Comparison of ENCODE assay signal across 2 cellular contexts in genomic region chr22:44269117-44269498, GRCh38.
TF ChIP-seq lines count a peak whose summit lies in the region.

No MANE protein-coding gene starts in this region.

TF ChIP-seq in IMR-90, 13 proteins besides CTCF, POLR2A, EP300 and RAD21:
- TF ChIP-seq SMC3 (IDR thresholded peaks at IDR 0.05; ENCODE audit: low read depth, low read length) (no peak), RFX5 (IDR thresholded peaks at IDR 0.05; ENCODE audit: low read depth, low read length) (no peak), ELK1 (IDR thresholded peaks at IDR 0.05; ENCODE audit: borderline replicate concordance, low read depth, low read length) (no peak), FOS (IDR thresholded peaks at IDR 0.05; ENCODE audit: low read depth, low read length) (no peak), BHLHE40 (IDR thresholded peaks at IDR 0.05; ENCODE audit: low read depth, low read length) (no peak), NFE2L2 (IDR thresholded peaks at IDR 0.05; ENCODE audit: low read depth, low read length) (no peak)

TF ChIP-seq in HepG2, 621 proteins besides CTCF, POLR2A, EP300 and RAD21:
- TF ChIP-seq PRDM10 (CRISPR knock-in tag; IDR thresholded peaks at IDR 0.05; ENCODE audit: low read depth) (no peak), IKZF1 (IDR thresholded peaks at IDR 0.05) (0 out of 2 replicates have a peak, but pooled peaks have one; percentile 75), DMAP1 (CRISPR knock-in tag; IDR thresholded peaks at IDR 0.05) (no peak)
